In the genomic region with DNA sequence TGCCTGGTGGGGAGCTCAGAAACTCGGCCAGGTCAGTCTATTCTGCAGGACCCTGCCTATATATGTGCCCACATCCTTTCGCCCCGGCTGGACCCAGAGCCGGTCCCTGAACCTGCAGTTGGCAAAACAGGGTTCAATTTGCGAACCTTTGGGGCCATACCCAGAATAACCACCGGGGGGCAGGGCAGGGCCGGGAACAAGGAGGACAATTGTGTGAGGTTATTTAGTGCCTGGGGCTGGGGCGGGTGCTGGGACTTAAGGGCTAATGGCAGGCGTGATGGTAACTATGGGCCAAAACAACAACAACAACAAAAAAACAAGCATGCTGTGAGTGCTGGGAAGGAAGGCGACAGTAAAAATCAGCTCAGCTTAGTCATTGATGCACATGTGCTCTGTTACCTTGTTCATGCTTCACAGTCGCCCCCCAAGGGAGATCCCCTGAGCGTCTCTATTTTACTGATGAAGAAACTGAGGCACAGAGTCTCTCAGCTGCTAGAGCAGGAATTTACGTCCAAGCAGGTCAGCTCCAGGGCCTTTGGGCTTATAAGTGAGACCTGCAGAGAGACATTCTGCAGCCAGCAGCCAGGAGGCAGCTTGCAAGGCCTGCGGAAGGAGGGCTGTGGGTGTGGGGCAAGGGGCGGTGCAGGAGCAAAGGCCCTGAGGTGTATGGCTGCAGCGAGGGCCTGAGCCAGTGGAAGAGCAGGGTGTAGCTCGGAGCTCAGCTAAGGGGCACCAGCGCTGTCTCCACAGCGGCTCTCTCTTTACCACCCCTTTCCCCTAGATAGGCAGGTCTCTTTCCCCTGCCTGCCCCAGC, we compare ENCODE assay signal across 8 cellular contexts.
A peak's percentile ranks its signal among the peaks of the same experiment; 100 is the strongest.
DNase-seq lines count a peak whose midpoint lies in the region; ATAC-seq and TF ChIP-seq lines count a peak whose summit lies in the region.

No MANE protein-coding gene starts in this region.

- TF ChIP-seq CTCF in LNCAP (IDR thresholded peaks at IDR 0.05): peak; percentile 87
- peak; percentile 43 to 85 (median 75) for TF ChIP-seq CTCF in spleen (IDR thresholded peaks at IDR 0.05 in 8 of 11, conservative IDR thresholded peaks at IDR 0.05 in 3 of 11)

- TF ChIP-seq POLR2A in spleen (IDR thresholded peaks at IDR 0.05): no peak

- DNase-seq in DMS 273 (lab: John Stamatoyannopoulos, UW; ENCODE audit: unreplicated experiment) (peak; percentile 77), DMS 273 treated with DMSO at 0.1 percent for 48 hours (lab: John Stamatoyannopoulos, UW) (no peak), SW480 (ENCODE audit: low spot score) (peak; percentile 62), astrocyte of the hippocampus (ENCODE audit: low read depth, low spot score) (peak; percentile 66), iPS DF 19.7 (ENCODE audit: low read depth, low spot score) (peak; percentile 28), spleen (peak; percentile 81)

- intact Hi-C loops in spleen (cut with DNase I; ENCODE audit: low total_unique reads): loop anchor here (5.0 kb wide), 1 partner anchor 280 kb away; no protein-coding TSS in a partner anchor

- H3K27ac ChIP-seq in spleen: no peak overlapping the region

- peaks cover 0 to 20% (median 2%) of the 10 kb centered on the region in 6 donors for H3K4me1 ChIP-seq in spleen

- 44 to 53% (median 47%) methylated on average over 19 of the region's 19 CpGs for WGBS in spleen, 5 donors

- peaks cover 0 to 23% (median 11%) of the 10 kb centered on the region in 6 donors for H3K36me3 ChIP-seq in spleen

- H3K27me3 ChIP-seq in spleen (replicated peaks in 1 of 7): peaks cover 0 to 10% (median 0%) of the 10 kb centered on the region in 7 donors

- H3K9me3 ChIP-seq in spleen: peaks cover 0 to 2% (median 0%) of the 10 kb centered on the region in 8 donors

- H3K4me3 ChIP-seq in spleen: no peak overlapping the region

- ATAC-seq in GM19035 (IDR thresholded peaks at IDR 0.05; ENCODE audit: unreplicated experiment): no peak
